ENCODE assay signal across 26 cellular contexts in genomic region chr2:7826656-7827055, GRCh38.
DNase-seq lines count a peak whose midpoint lies in the region; ATAC-seq and TF ChIP-seq lines count a peak whose summit lies in the region.
"Had no signal": no experiment of that assay in that cellular context is flagged by ENCODE, and none has a peak within 500 bp of the region (broad histone marks: within the 10 kb centered on the region; RNA-seq: fewer than 3 reads in every experiment).

No MANE protein-coding gene starts in this region.

- H3K4me1 Mint-ChIP-seq in activated T-helper 1 cell treated with anti-CD3 and anti-CD28 coated beads, Interleukin-12 subunit alpha, Interleukin-12 subunit beta, Interleukin-2, Interleukin-4 antibody, amounts not matched to agents 30 ng/mL and 10 ng/mL and 1 ng/mL, durations not matched to agents 14 hours and 24 hours and 36 hours (ENCODE audit: low read depth): peaks cover 47% of the 10 kb centered on the region
- H3K4me1 Mint-ChIP-seq in stimulated activated effector memory CD8-positive, alpha-beta T cell treated with anti-CD3 and anti-CD28 coated beads, Interleukin-12 subunit alpha, Interleukin-12 subunit beta, amount 100 ng/mL, for 72 hours: peaks cover 37% of the 10 kb centered on the region
- H3K4me1 Mint-ChIP-seq: immature natural killer cell; stimulated activated naive B cell treated with anti-CD40 and anti-IgM and Interleukin-4, amounts not matched to agents 10 μg/mL and 1 μg/mL and 100 μg/mL, for 72 hours had no signal

- H3K27me3 Mint-ChIP-seq in activated T-helper 1 cell treated with anti-CD3 and anti-CD28 coated beads, Interleukin-12 subunit alpha, Interleukin-12 subunit beta, Interleukin-2, Interleukin-4 antibody, amounts not matched to agents 30 ng/mL and 10 ng/mL and 1 ng/mL, durations not matched to agents 14 hours and 24 hours and 36 hours (ENCODE audit: insufficient read depth): peaks cover 2% of the 10 kb centered on the region
- H3K27me3 Mint-ChIP-seq: dendritic cell treated with granulocyte-macrophage colony-stimulating factor and Interleukin-4, amounts not matched to agents 40 ng/mL and 50 ng/mL, for 4 days; naive thymus-derived CD8-positive, alpha-beta T cell had no signal

- peak overlapping the region; percentile 60 for H3K4me3 Mint-ChIP-seq in activated T-helper 1 cell treated with anti-CD3 and anti-CD28 coated beads, Interleukin-12 subunit alpha, Interleukin-12 subunit beta, Interleukin-2, Interleukin-4 antibody, amounts not matched to agents 30 ng/mL and 10 ng/mL and 1 ng/mL, durations not matched to agents 14 hours and 24 hours and 36 hours
- H3K4me3 Mint-ChIP-seq in stimulated activated effector memory CD8-positive, alpha-beta T cell treated with anti-CD3 and anti-CD28 coated beads, Interleukin-12 subunit alpha, Interleukin-12 subunit beta, amount 100 ng/mL, for 72 hours: peak overlapping the region; percentile 48
- H3K4me3 Mint-ChIP-seq: dendritic cell treated with granulocyte-macrophage colony-stimulating factor and Interleukin-4, amounts not matched to agents 40 ng/mL and 50 ng/mL, for 4 days; immature natural killer cell; naive thymus-derived CD8-positive, alpha-beta T cell; stimulated activated naive B cell treated with anti-CD40 and anti-IgM and Interleukin-4, amounts not matched to agents 10 μg/mL and 1 μg/mL and 100 μg/mL, for 72 hours had no signal

- peaks cover 0 to 14% of the 10 kb centered on the region in 2 donors for H3K9me3 Mint-ChIP-seq in activated naive CD4-positive, alpha-beta T cell treated with anti-CD3 and anti-CD28 coated beads, Interleukin-2, amount 50 U/mL, for 72 hours
- peaks cover 19% of the 10 kb centered on the region for H3K9me3 Mint-ChIP-seq in activated T-helper 1 cell treated with anti-CD3 and anti-CD28 coated beads, Interleukin-12 subunit alpha, Interleukin-12 subunit beta, Interleukin-2, Interleukin-4 antibody, amounts not matched to agents 30 ng/mL and 10 ng/mL and 1 ng/mL, durations not matched to agents 14 hours and 24 hours and 36 hours
- H3K9me3 Mint-ChIP-seq in stimulated activated effector memory CD8-positive, alpha-beta T cell treated with anti-CD3 and anti-CD28 coated beads, Interleukin-12 subunit alpha, Interleukin-12 subunit beta, amount 100 ng/mL, for 72 hours: peaks cover 4% of the 10 kb centered on the region
- H3K9me3 Mint-ChIP-seq: dendritic cell treated with granulocyte-macrophage colony-stimulating factor and Interleukin-4, amounts not matched to agents 40 ng/mL and 50 ng/mL, for 4 days; immature natural killer cell; naive thymus-derived CD8-positive, alpha-beta T cell; stimulated activated naive B cell treated with anti-CD40 and anti-IgM and Interleukin-4, amounts not matched to agents 10 μg/mL and 1 μg/mL and 100 μg/mL, for 72 hours had no signal

- TF ChIP-seq CTCF in OCI-LY3 (IDR thresholded peaks at IDR 0.05; ENCODE audit: low read depth, low read length) (no peak), GM13977 (IDR thresholded peaks at IDR 0.05; ENCODE audit: extremely low read depth, insufficient read depth, missing control alignments) (no peak)

- no peak for ATAC-seq in activated naive CD4-positive, alpha-beta T cell treated with anti-CD3 and anti-CD28 coated beads, Interleukin-2, amount 50 U/mL, for 72 hours
- ATAC-seq in stimulated activated effector memory CD8-positive, alpha-beta T cell treated with anti-CD3 and anti-CD28 coated beads, Interleukin-12 subunit alpha, Interleukin-12 subunit beta, amount 100 ng/mL, for 72 hours: peak; percentile 29
- ATAC-seq in HG03025 (IDR thresholded peaks at IDR 0.05; ENCODE audit: low FRiP score, unreplicated experiment): no peak
- ATAC-seq: gastroesophageal sphincter; HCT116; left lobe of liver; naive thymus-derived CD8-positive, alpha-beta T cell; stimulated activated naive B cell treated with anti-CD40 and anti-IgM and Interleukin-4, amounts not matched to agents 10 μg/mL and 1 μg/mL and 100 μg/mL, for 72 hours had no signal

- H2AFZ ChIP-seq in OCI-LY3 (ENCODE audit: low read depth, low read length): no peak overlapping the region

- no peaks in the 10 kb centered on the region for H4K20me1 ChIP-seq in OCI-LY3 (ENCODE audit: insufficient read depth, low read length)

- peak overlapping the region; percentile 78 to 81 for H3K27ac Mint-ChIP-seq in activated naive CD4-positive, alpha-beta T cell treated with anti-CD3 and anti-CD28 coated beads, Interleukin-2, amount 50 U/mL, for 72 hours
- peak overlapping the region; percentile 97 for H3K27ac Mint-ChIP-seq in activated T-helper 1 cell treated with anti-CD3 and anti-CD28 coated beads, Interleukin-12 subunit alpha, Interleukin-12 subunit beta, Interleukin-2, Interleukin-4 antibody, amounts not matched to agents 30 ng/mL and 10 ng/mL and 1 ng/mL, durations not matched to agents 14 hours and 24 hours and 36 hours
- H3K27ac Mint-ChIP-seq in stimulated activated effector memory CD8-positive, alpha-beta T cell treated with anti-CD3 and anti-CD28 coated beads, Interleukin-12 subunit alpha, Interleukin-12 subunit beta, amount 100 ng/mL, for 72 hours: peak overlapping the region; percentile 89
- H3K27ac Mint-ChIP-seq: dendritic cell treated with granulocyte-macrophage colony-stimulating factor and Interleukin-4, amounts not matched to agents 40 ng/mL and 50 ng/mL, for 4 days; stimulated activated naive B cell treated with anti-CD40 and anti-IgM and Interleukin-4, amounts not matched to agents 10 μg/mL and 1 μg/mL and 100 μg/mL, for 72 hours had no signal

- H3K9ac ChIP-seq in OCI-LY3 (ENCODE audit: low read length): no peak overlapping the region

- DNase-seq in activated naive CD4-positive, alpha-beta T cell treated with anti-CD3 and anti-CD28 coated beads, Interleukin-2, amount 50 U/mL, for 72 hours (ENCODE audit: low spot score in 2 of 2): no peak
- no peak for DNase-seq in activated naive CD4-positive, alpha-beta T cell treated with anti-CD3 and anti-CD28 coated beads, Interleukin-2, amount 50 U/mL, for 16 hours
- no peak for DNase-seq in activated T-helper 1 cell treated with anti-CD3 and anti-CD28 coated beads, Interleukin-12 subunit alpha, Interleukin-12 subunit beta, Interleukin-2, Interleukin-4 antibody, amounts not matched to agents 30 ng/mL and 10 ng/mL and 1 ng/mL, durations not matched to agents 14 hours and 24 hours and 36 hours (ENCODE audit: low spot score)
- DNase-seq in stimulated activated effector memory CD8-positive, alpha-beta T cell treated with anti-CD3 and anti-CD28 coated beads, Interleukin-12 subunit alpha, Interleukin-12 subunit beta, amount 100 ng/mL, for 72 hours (ENCODE audit: low spot score in 2 of 2): no peak
- DNase-seq in GM13977 (ENCODE audit: low spot score): no peak
- DNase-seq: activated effector memory CD4-positive, alpha-beta T cell treated with Interleukin-2 at 50 U/mL for 16 hours; caudate nucleus; hippocampal formation; immature natural killer cell; Kasumi-1; midbrain; naive thymus-derived CD8-positive, alpha-beta T cell; NCI-H1092 treated with DMSO at 0.1 percent for 48 hours; NCI-H187 treated with DMSO at 0.1 percent for 48 hours; OCI-M1; Right ventricle myocardium superior; stimulated activated naive B cell treated with anti-CD40 and anti-IgM and Interleukin-4, amounts not matched to agents 10 μg/mL and 1 μg/mL and 100 μg/mL, for 72 hours had no signal

- intact Hi-C loops in activated T-helper 1 cell treated with anti-CD3 and anti-CD28 coated beads, Interleukin-12 subunit alpha, Interleukin-12 subunit beta, Interleukin-2, Interleukin-4 antibody, amounts not matched to agents 30 ng/mL and 10 ng/mL and 1 ng/mL, durations not matched to agents 14 hours and 24 hours and 36 hours (cut with micrococcal nuclease): loop anchor here (1.0 to 5.0 kb wide), 19 partner anchors 22 to 855 kb away; no protein-coding TSS in a partner anchor

- peak overlapping the region; percentile 41; the same call in 1 of the 2 replicates for H3K4me2 ChIP-seq in OCI-LY3 (ENCODE audit: low read length)

- H3K4me1 ChIP-seq in OCI-LY3 (ENCODE audit: low read length): peaks cover 18% of the 10 kb centered on the region
- H3K4me1 ChIP-seq: gastroesophageal sphincter, vagina had no signal

- in situ Hi-C loops in GM13977 (cut with MboI; ENCODE audit: low pct_unique_long_range_greater_than_20kb, low sequenced_read_pairs, unreplicated experiment): no loop called here

- no peaks in the 10 kb centered on the region for H3K9me3 ChIP-seq in OCI-LY3 (ENCODE audit: insufficient read depth, low read length)
- H3K9me3 ChIP-seq: gastroesophageal sphincter, thoracic aorta, vagina had no signal

- H3K27ac ChIP-seq in OCI-LY3 (ENCODE audit: low read length): no peak overlapping the region
- H3K27ac ChIP-seq: gastroesophageal sphincter, HL-60, thoracic aorta, vagina had no signal

- H3K27me3 ChIP-seq in OCI-LY3 (ENCODE audit: low read depth, low read length): no peaks in the 10 kb centered on the region
- H3K27me3 ChIP-seq: gastroesophageal sphincter, vagina had no signal

- no peaks in the 10 kb centered on the region for H3K79me2 ChIP-seq in OCI-LY3 (ENCODE audit: low read length)

- H3K36me3 Mint-ChIP-seq in activated naive CD4-positive, alpha-beta T cell treated with anti-CD3 and anti-CD28 coated beads, Interleukin-2, amount 50 U/mL, for 72 hours: peaks cover 0 to 24% of the 10 kb centered on the region in 2 donors
- H3K36me3 Mint-ChIP-seq in activated T-helper 1 cell treated with anti-CD3 and anti-CD28 coated beads, Interleukin-12 subunit alpha, Interleukin-12 subunit beta, Interleukin-2, Interleukin-4 antibody, amounts not matched to agents 30 ng/mL and 10 ng/mL and 1 ng/mL, durations not matched to agents 14 hours and 24 hours and 36 hours (ENCODE audit: low read depth): peaks cover 11% of the 10 kb centered on the region
- H3K36me3 Mint-ChIP-seq in stimulated activated effector memory CD8-positive, alpha-beta T cell treated with anti-CD3 and anti-CD28 coated beads, Interleukin-12 subunit alpha, Interleukin-12 subunit beta, amount 100 ng/mL, for 72 hours: no peaks in the 10 kb centered on the region
- H3K36me3 Mint-ChIP-seq: immature natural killer cell; naive thymus-derived CD8-positive, alpha-beta T cell; stimulated activated naive B cell treated with anti-CD40 and anti-IgM and Interleukin-4, amounts not matched to agents 10 μg/mL and 1 μg/mL and 100 μg/mL, for 72 hours had no signal

- no peak overlapping the region for H3K4me3 ChIP-seq in OCI-LY3 (ENCODE audit: low read length)
- H3K4me3 ChIP-seq: gastroesophageal sphincter, thoracic aorta, vagina had no signal

- no peaks in the 10 kb centered on the region for H3K36me3 ChIP-seq in OCI-LY3 (replicated peaks; ENCODE audit: low read depth, low read length)
- H3K36me3 ChIP-seq: gastroesophageal sphincter, thoracic aorta, vagina had no signal
